1 cellular context compared by ENCODE assay signal in genomic region chr9:128656416-128657343, GRCh38.
TF ChIP-seq lines count a peak whose summit lies in the region.

Gene DYNC2I2 (minus strand): TSS chr9:128656847. CDS start chr9:128656726, 121 bp downstream.

TF ChIP-seq in K562, 482 proteins besides CTCF, POLR2A, EP300 and RAD21 (continued from another document and continues in another):
- peak; percentile 86 for TF ChIP-seq ZBTB40 (IDR thresholded peaks at IDR 0.05)
- TF ChIP-seq ZBTB40 (CRISPR knock-in tag; IDR thresholded peaks at IDR 0.05), result no peak
- TF ChIP-seq ZNF830 (CRISPR knock-in tag; IDR thresholded peaks at IDR 0.05), result no peak
- peak; percentile 81 for TF ChIP-seq XRCC5 (IDR thresholded peaks at IDR 0.05; ENCODE audit: low read depth, low read length)
- TF ChIP-seq ZNF584 (CRISPR knock-in tag; IDR thresholded peaks at IDR 0.05; ENCODE audit: low read depth), result peak; percentile 98
- TF ChIP-seq POLR2B (IDR thresholded peaks at IDR 0.05; ENCODE audit: low read depth, partially characterized antibody), result peak; percentile 53
- TF ChIP-seq SAP30 (IDR thresholded peaks at IDR 0.05; ENCODE audit: borderline replicate concordance, insufficient read depth, low read depth, low read length, poor library complexity, severe bottlenecking), result peak; percentile 98
- TF ChIP-seq MITF (IDR thresholded peaks at IDR 0.05), result 0 out of 2 replicates have a peak, but pooled peaks have one; percentile 31
- TF ChIP-seq RFX5 (IDR thresholded peaks at IDR 0.05; ENCODE audit: low read depth, low read length), result peak; percentile 25; the same call in 1 of the 2 replicates
- TF ChIP-seq TCF15 (CRISPR knock-in tag; IDR thresholded peaks at IDR 0.05), result peak; percentile 77; the same call in 1 of the 2 replicates
- TF ChIP-seq ESRRB (CRISPR knock-in tag; IDR thresholded peaks at IDR 0.05; ENCODE audit: borderline replicate concordance), result no peak
- TF ChIP-seq ETS2 (tag; IDR thresholded peaks at IDR 0.05; ENCODE audit: borderline replicate concordance, poor library complexity, severe bottlenecking), result peak; percentile 18
- TF ChIP-seq RREB1 (CRISPR knock-in tag; IDR thresholded peaks at IDR 0.05), result peak; percentile 80
- TF ChIP-seq TARDBP (IDR thresholded peaks at IDR 0.05), result peak; percentile 91
- TF ChIP-seq PHTF2 (CRISPR knock-in tag; IDR thresholded peaks at IDR 0.05), result no peak
- TF ChIP-seq SMC3 (conservative IDR thresholded peaks at IDR 0.05; ENCODE audit: insufficient read depth, low read depth, low read length), result no peak
- peak; percentile 85 for TF ChIP-seq SUPT5H (IDR thresholded peaks at IDR 0.05)
- TF ChIP-seq SOX6 (IDR thresholded peaks at IDR 0.05), result peak; percentile 59
- peak; percentile 92 for TF ChIP-seq LCOR (CRISPR knock-in tag; IDR thresholded peaks at IDR 0.05)
- peak; percentile 99 for TF ChIP-seq BRD9 (IDR thresholded peaks at IDR 0.05; ENCODE audit: low read depth, partially characterized antibody)
- TF ChIP-seq BRCA1 (IDR thresholded peaks at IDR 0.05), result no peak
- no peak for TF ChIP-seq BRCA1 (CRISPR knock-in tag; IDR thresholded peaks at IDR 0.05)
- TF ChIP-seq RFX1 (IDR thresholded peaks at IDR 0.05), result no peak
- no peak for TF ChIP-seq SETDB1 (IDR thresholded peaks at IDR 0.05; ENCODE audit: low read length)
- TF ChIP-seq ZNF280B (CRISPR knock-in tag; IDR thresholded peaks at IDR 0.05), result no peak
- TF ChIP-seq ZNF766 (CRISPR knock-in tag; conservative IDR thresholded peaks at IDR 0.05), result peak; percentile 98
- no peak for TF ChIP-seq ADNP (tag; IDR thresholded peaks at IDR 0.05)
- TF ChIP-seq ZNF282 (CRISPR knock-in tag; IDR thresholded peaks at IDR 0.05), result 0 out of 2 replicates have a peak, but pooled peaks have one; percentile 60
- peak; percentile 86 for TF ChIP-seq ZBTB12 (CRISPR knock-in tag; IDR thresholded peaks at IDR 0.05)
- TF ChIP-seq ZNF77 (CRISPR knock-in tag; IDR thresholded peaks at IDR 0.05), result no peak
- peak; percentile 92 for TF ChIP-seq EGR1 (conservative IDR thresholded peaks at IDR 0.05)
- TF ChIP-seq RBFOX2 (IDR thresholded peaks at IDR 0.05; ENCODE audit: low read depth, low read length), result peak; percentile 98
- TF ChIP-seq USF1 (CRISPR knock-in tag; IDR thresholded peaks at IDR 0.05), result no peak
- TF ChIP-seq TFAP4 (CRISPR knock-in tag; IDR thresholded peaks at IDR 0.05; ENCODE audit: borderline replicate concordance), result peak; percentile 98
- no peak for TF ChIP-seq NUFIP1 (IDR thresholded peaks at IDR 0.05; ENCODE audit: partially characterized antibody)
- TF ChIP-seq ZNF232 (CRISPR knock-in tag; IDR thresholded peaks at IDR 0.05), result peak; percentile 72; the same call in 1 of the 2 replicates
- TF ChIP-seq ARID2 (IDR thresholded peaks at IDR 0.05), result no peak; the same call in 1 of the 2 replicates
- peak in 1 of 2 experiments; percentile 91; a peak in 2 of 4 replicates for TF ChIP-seq MLLT1 (IDR thresholded peaks at IDR 0.05)
